Comparison of ENCODE assay signal across 10 cellular contexts in the genomic region with DNA sequence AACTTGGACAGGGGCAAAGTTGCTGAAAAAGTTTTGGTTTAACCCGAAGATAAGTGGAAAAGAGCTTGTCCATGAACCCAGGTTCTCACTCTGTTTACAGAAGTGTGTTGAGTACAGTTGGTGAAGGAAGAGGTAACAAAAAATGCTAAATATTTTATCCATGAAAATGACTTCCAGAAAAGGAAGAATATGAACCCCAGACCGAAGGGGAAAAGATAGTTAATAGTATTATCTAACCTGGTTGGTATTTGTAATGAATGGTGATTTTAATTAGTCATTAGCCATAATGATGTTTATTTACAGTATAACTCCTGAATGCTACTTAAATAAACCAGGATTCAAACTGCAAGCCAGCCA. TPM values are rescaled to one million over a fixed set of nuclear protein-coding genes. Genes with fewer than 3 reads are reported as not detected.
DNase-seq lines count a peak whose midpoint lies in the region; ATAC-seq, FAIRE-seq and TF ChIP-seq lines count a peak whose summit lies in the region.
"Had no signal": no experiment of that assay in that cellular context is flagged by ENCODE, and none has a peak within 500 bp of the region (broad histone marks: within the 10 kb centered on the region; RNA-seq: fewer than 3 reads in every experiment).

No MANE protein-coding gene starts in this region.

- H3K4me1 Mint-ChIP-seq in CD4-positive, CD25-positive, alpha-beta regulatory T cell, result peaks cover 14 to 45% (median 27%) of the 10 kb centered on the region in 4 donors
- H3K4me1 Mint-ChIP-seq in natural killer cell treated with Interleukin-12 subunit alpha and Interleukin-12 subunit beta and Interleukin-15 and Interleukin-18, amount 100 ng/mL, for 72 hours (ENCODE audit: low read depth in 2 of 2), result peaks cover 28 to 29% of the 10 kb centered on the region in 2 donors

- peak overlapping the region; percentile 91 for H3K4me3 ChIP-seq in CD4-positive, CD25-positive, alpha-beta regulatory T cell (ENCODE audit: low read depth, low read length)
- peak overlapping the region; percentile 80 for H3K4me3 ChIP-seq in NB4 (ENCODE audit: low read depth, low read length)
- peak overlapping the region in 55 of 59 donors; percentile 2 to 69 (median 51) for H3K4me3 ChIP-seq in dorsolateral prefrontal cortex

- H3K27me3 ChIP-seq in CD4-positive, CD25-positive, alpha-beta regulatory T cell (ENCODE audit: control insufficient read depth, insufficient read depth, low read length), result no peaks in the 10 kb centered on the region
- no peaks in the 10 kb centered on the region for H3K27me3 ChIP-seq in dorsolateral prefrontal cortex

- peaks cover 0 to 1% (median 0%) of the 10 kb centered on the region in 7 donors for H3K9me3 Mint-ChIP-seq in CD4-positive, CD25-positive, alpha-beta regulatory T cell
- no peaks in the 10 kb centered on the region for H3K9me3 Mint-ChIP-seq in natural killer cell treated with Interleukin-12 subunit alpha and Interleukin-12 subunit beta and Interleukin-15 and Interleukin-18, amount 100 ng/mL, for 72 hours

- TF ChIP-seq CTCF in NB4 (IDR thresholded peaks at IDR 0.05; ENCODE audit: low read depth, low read length), result no peak
- TF ChIP-seq CTCF in dorsolateral prefrontal cortex (IDR thresholded peaks at IDR 0.05 in 54 of 56, conservative IDR thresholded peaks at IDR 0.05 in 2 of 56; ENCODE audit: low read depth in 1 of 56, partially characterized antibody in 56 of 56), result no peak
- no peak for TF ChIP-seq CTCF in D721Med (IDR thresholded peaks at IDR 0.05; ENCODE audit: insufficient read depth, missing control alignments)

- peak overlapping the region; percentile 94 to 100 (median 98) for H3K4me3 Mint-ChIP-seq in CD4-positive, CD25-positive, alpha-beta regulatory T cell
- peak overlapping the region; percentile 95 for H3K4me3 Mint-ChIP-seq in natural killer cell treated with Interleukin-12 subunit alpha and Interleukin-12 subunit beta and Interleukin-15 and Interleukin-18, amount 100 ng/mL, for 72 hours

- peaks cover 26% of the 10 kb centered on the region for H3K36me3 Mint-ChIP-seq in CD4-positive, CD25-positive, alpha-beta regulatory T cell
- no peaks in the 10 kb centered on the region for H3K36me3 Mint-ChIP-seq in natural killer cell treated with Interleukin-12 subunit alpha and Interleukin-12 subunit beta and Interleukin-15 and Interleukin-18, amount 100 ng/mL, for 72 hours

- no peak for FAIRE-seq in D721Med (lab: Jason Lieb, UNC)

- peaks cover 25% of the 10 kb centered on the region for H3K4me1 ChIP-seq in CD4-positive, CD25-positive, alpha-beta regulatory T cell (ENCODE audit: control insufficient read depth, insufficient read depth, low read length, poor library complexity, severe bottlenecking)

- no peak for ATAC-seq in CD4-positive, CD25-positive, alpha-beta regulatory T cell (ENCODE audit: low read depth in 2 of 2)
- ATAC-seq in natural killer cell treated with Interleukin-12 subunit alpha and Interleukin-12 subunit beta and Interleukin-15 and Interleukin-18, amount 100 ng/mL, for 72 hours, result no peak
- no peak for ATAC-seq in GM21367 (IDR thresholded peaks at IDR 0.05; ENCODE audit: unreplicated experiment)

- no peaks in the 10 kb centered on the region for H3K9me3 ChIP-seq in CD4-positive, CD25-positive, alpha-beta regulatory T cell (ENCODE audit: control insufficient read depth in 2 of 2, low read length in 2 of 2)

- H3K36me3 ChIP-seq in CD4-positive, CD25-positive, alpha-beta regulatory T cell (ENCODE audit: control insufficient read depth, insufficient read depth, low read length), result peaks cover 28% of the 10 kb centered on the region

- no peak for TF ChIP-seq POLR2A in NB4 (IDR thresholded peaks at IDR 0.05; ENCODE audit: extremely low read depth, insufficient read length)

- intact Hi-C loops in dorsolateral prefrontal cortex (cut with DNase I), result no loop called here

- peak overlapping the region; percentile 64 to 98 (median 95) for H3K27ac Mint-ChIP-seq in CD4-positive, CD25-positive, alpha-beta regulatory T cell
- peak overlapping the region; percentile 96 to 99 for H3K27ac Mint-ChIP-seq in natural killer cell treated with Interleukin-12 subunit alpha and Interleukin-12 subunit beta and Interleukin-15 and Interleukin-18, amount 100 ng/mL, for 72 hours

- H3K27ac ChIP-seq in CD4-positive, CD25-positive, alpha-beta regulatory T cell (ENCODE audit: insufficient read depth, low read length, poor library complexity, severe bottlenecking), result peak overlapping the region; percentile 76
- peak overlapping the region in 37 of 59 donors; percentile 6 to 84 (median 51) for H3K27ac ChIP-seq in dorsolateral prefrontal cortex

- DNase-seq in CD4-positive, CD25-positive, alpha-beta regulatory T cell, result no peak
- peak; percentile 19 for DNase-seq in NB4 (ENCODE audit: low read depth)
- no peak for DNase-seq in dorsolateral prefrontal cortex
- no peak for DNase-seq in natural killer cell treated with Interleukin-12 subunit alpha and Interleukin-12 subunit beta and Interleukin-15 and Interleukin-18, amount 100 ng/mL, for 72 hours (ENCODE audit: low spot score)
- DNase-seq in SK-N-DZ (ENCODE audit: low spot score), result no peak
- no peak for DNase-seq in NCI-H2171 (lab: John Stamatoyannopoulos, UW)
- no peak for DNase-seq in D721Med (ENCODE audit: insufficient read length, low spot score)

- no peaks in the 10 kb centered on the region for H3K27me3 Mint-ChIP-seq in CD4-positive, CD25-positive, alpha-beta regulatory T cell
- no peaks in the 10 kb centered on the region for H3K27me3 Mint-ChIP-seq in natural killer cell treated with Interleukin-12 subunit alpha and Interleukin-12 subunit beta and Interleukin-15 and Interleukin-18, amount 100 ng/mL, for 72 hours

RNA-seq across cellular contexts. Expression of a gene that starts 0.6 kb away (rescaled TPM):
- 12.9 TPM for total RNA-seq in CD4-positive, CD25-positive, alpha-beta regulatory T cell
- polyA plus RNA-seq in CD4-positive, CD25-positive, alpha-beta regulatory T cell, result 1 to 10 TPM; 1.3 to 3.3 (median 1.9) TPM
- 10 to 100 TPM in 19 of 120 experiments, 1 to 10 TPM in 101; 1.8 to 12.8 (median 6.6) TPM for total RNA-seq in dorsolateral prefrontal cortex
- total RNA-seq in natural killer cell treated with Interleukin-12 subunit alpha and Interleukin-12 subunit beta and Interleukin-15 and Interleukin-18, amount 100 ng/mL, for 72 hours, result 10 to 100 TPM; 18.2 to 31.5 TPM
- 0.10 TPM in 1 of 2 replicates, not detected in the other for polyA plus RNA-seq in SK-N-DZ (2014; cell fraction: cytosol; rRNA removed)
- polyA plus RNA-seq in SK-N-DZ (2014; cell fraction: nucleus; rRNA removed), result 0.15 and 1.6 TPM in 2 replicates

RNA-seq across cellular contexts. Expression of a gene that starts 17.3 kb away (rescaled TPM):
- total RNA-seq in CD4-positive, CD25-positive, alpha-beta regulatory T cell, result not detected
- not detected for polyA plus RNA-seq in CD4-positive, CD25-positive, alpha-beta regulatory T cell
- 1 to 10 TPM in 6 of 120 experiments, under 1 TPM in 7, not detected in 107; 0.46 to 1.6 (median 0.96) TPM for total RNA-seq in dorsolateral prefrontal cortex
- total RNA-seq in natural killer cell treated with Interleukin-12 subunit alpha and Interleukin-12 subunit beta and Interleukin-15 and Interleukin-18, amount 100 ng/mL, for 72 hours, result not detected
- polyA plus RNA-seq in SK-N-DZ (2014; cell fraction: cytosol; rRNA removed), result not detected in 2 replicates
- polyA plus RNA-seq in SK-N-DZ (2014; cell fraction: nucleus; rRNA removed), result not detected in 2 replicates
- total RNA-seq: RPMI7951 had no signal

RNA-seq across cellular contexts. Expression of a gene that starts 22.7 kb away (rescaled TPM):
- 4,537 TPM for total RNA-seq in CD4-positive, CD25-positive, alpha-beta regulatory T cell
- polyA plus RNA-seq in CD4-positive, CD25-positive, alpha-beta regulatory T cell, result not detected
- total RNA-seq in dorsolateral prefrontal cortex, result 1,000 to 10,000 TPM; 1,318 to 8,938 (median 3,556) TPM
- 1,000 to 10,000 TPM; 3,257 to 3,900 TPM for total RNA-seq in natural killer cell treated with Interleukin-12 subunit alpha and Interleukin-12 subunit beta and Interleukin-15 and Interleukin-18, amount 100 ng/mL, for 72 hours
- polyA plus RNA-seq in SK-N-DZ (2014; cell fraction: cytosol; rRNA removed), result not detected in 2 replicates
- not detected in 2 replicates for polyA plus RNA-seq in SK-N-DZ (2014; cell fraction: nucleus; rRNA removed)
- total RNA-seq: myocyte, RPMI7951 had no signal

RNA-seq across cellular contexts. Expression of a gene that starts 40.1 kb away (rescaled TPM):
- total RNA-seq in CD4-positive, CD25-positive, alpha-beta regulatory T cell, result 65.0 TPM
- polyA plus RNA-seq in CD4-positive, CD25-positive, alpha-beta regulatory T cell, result 100 to 1,000 TPM in 2 of 4 donors, 10 to 100 TPM in 2; 93.6 to 104 (median 97.3) TPM
- 100 to 1,000 TPM in 22 of 120 experiments, 10 to 100 TPM in 98; 77.1 to 121 (median 91.7) TPM for total RNA-seq in dorsolateral prefrontal cortex
- total RNA-seq in natural killer cell treated with Interleukin-12 subunit alpha and Interleukin-12 subunit beta and Interleukin-15 and Interleukin-18, amount 100 ng/mL, for 72 hours, result 10 to 100 TPM; 33.1 to 58.3 TPM
- polyA plus RNA-seq in SK-N-DZ (2014; cell fraction: cytosol; rRNA removed), result 44.4 and 51.1 TPM in 2 replicates
- 24.5 and 27.4 TPM in 2 replicates for polyA plus RNA-seq in SK-N-DZ (2014; cell fraction: nucleus; rRNA removed)
